In genomic region chr2:24492283-24493272, GRCh38 we compare ENCODE assay signal across 8 cellular contexts. TPM values are rescaled to one million over a fixed set of nuclear protein-coding genes. Genes with fewer than 3 reads are reported as not detected.
DNase-seq lines count a peak whose midpoint lies in the region; ATAC-seq and TF ChIP-seq lines count a peak whose summit lies in the region.

No MANE protein-coding gene starts in this region.

- DNase-seq in NCI-H82 (lab: John Stamatoyannopoulos, UW): peak; percentile 47
- DNase-seq in NCI-H82 treated with DMSO at 0.1 percent for 48 hours (lab: John Stamatoyannopoulos, UW; ENCODE audit: unreplicated experiment): no peak
- DNase-seq in OCI-LY7 (ENCODE audit: low spot score): no peak
- peak; percentile 54 for DNase-seq in midbrain (lab: John Stamatoyannopoulos, UW)
- DNase-seq in NCI-H1105 (lab: John Stamatoyannopoulos, UW): no peak

- POLR2A ChIA-PET in OCI-LY7 (lab: Charles Lee): interaction anchor here (0.6 to 1.0 kb wide), 3 partner anchors 60 to 409 kb away, joined by 3 to 4 read pairs (median 3); no protein-coding TSS in a partner anchor

- no peak for ATAC-seq in HG03439 (IDR thresholded peaks at IDR 0.05; ENCODE audit: unreplicated experiment)

- CTCF ChIA-PET in OCI-LY7 (lab: Charles Lee; ENCODE audit: unreplicated experiment): no interaction called here

- H3K4me2 ChIP-seq in OCI-LY7 (ENCODE audit: low read length): peak overlapping the region; percentile 73

- H3K9me3 ChIP-seq in OCI-LY7 (ENCODE audit: low read length): no peaks in the 10 kb centered on the region
- H3K9me3 ChIP-seq in duodenal mucosa (ENCODE audit: control insufficient read depth in 1 of 2, low read length in 2 of 2): no peaks in the 10 kb centered on the region

- H3K4me3 ChIP-seq in OCI-LY7 (ENCODE audit: low read depth, low read length, poor library complexity, severe bottlenecking) (peak overlapping the region; percentile 70), duodenal mucosa (ENCODE audit: low read depth in 1 of 2, low read length in 2 of 2) (peak overlapping the region; percentile 78 to 85), urinary bladder (ENCODE audit: low read depth, low read length) (peak overlapping the region; percentile 97)

- TF ChIP-seq CTCF in OCI-LY7 (conservative IDR thresholded peaks at IDR 0.05; ENCODE audit: low read length): no peak

- 18% methylated on average over 20 of the region's 20 CpGs for WGBS in urinary bladder

- no peaks in the 10 kb centered on the region for H3K27me3 ChIP-seq in duodenal mucosa (ENCODE audit: control insufficient read depth in 1 of 2, insufficient read depth in 2 of 2, low read length in 2 of 2)

- no peaks in the 10 kb centered on the region for H3K9me2 ChIP-seq in OCI-LY7 (ENCODE audit: insufficient read depth, low read length)

- no peaks in the 10 kb centered on the region for H4K20me1 ChIP-seq in OCI-LY7 (ENCODE audit: insufficient read depth, low read length)

- H3K27ac ChIP-seq in OCI-LY7 (ENCODE audit: low read depth, low read length, poor library complexity, severe bottlenecking) (no peak overlapping the region), duodenal mucosa (ENCODE audit: low read depth, low read length) (peak overlapping the region; percentile 35), urinary bladder (ENCODE audit: low read depth) (peak overlapping the region; percentile 68)

- peaks cover 22% of the 10 kb centered on the region for H3K4me1 ChIP-seq in OCI-LY7 (ENCODE audit: insufficient read depth, low read length, poor library complexity, severe bottlenecking)
- H3K4me1 ChIP-seq in duodenal mucosa (ENCODE audit: control insufficient read depth in 1 of 2, insufficient read depth in 2 of 2, low read length in 2 of 2): peaks cover 31 to 37% of the 10 kb centered on the region in 2 donors
- H3K4me1 ChIP-seq in urinary bladder (ENCODE audit: insufficient read depth): no peaks in the 10 kb centered on the region

- H3K36me3 ChIP-seq in OCI-LY7 (ENCODE audit: insufficient read depth, low read length) (no peaks in the 10 kb centered on the region), duodenal mucosa (ENCODE audit: control insufficient read depth in 1 of 2, insufficient read depth in 2 of 2, low read length in 2 of 2) (no peaks in the 10 kb centered on the region), urinary bladder (ENCODE audit: insufficient read depth) (no peaks in the 10 kb centered on the region)

- no peaks in the 10 kb centered on the region for H3K79me2 ChIP-seq in OCI-LY7 (ENCODE audit: insufficient read depth, low read depth, low read length)

- intact Hi-C loops in OCI-LY7 (cut with micrococcal nuclease; ENCODE audit: unreplicated experiment): loop anchor here (5.0 to 10.0 kb wide), 2 partner anchors 300 to 548 kb away; partner anchors contain the start of genes CENPO, PTRHD1 and UBXN2A

- no TSS peak for BruUV-seq in OCI-LY7 (replicated peaks; lab: Mats Ljungman, UMichigan)

- no peak overlapping the region; the same call in 1 of the 2 replicates for H2AFZ ChIP-seq in OCI-LY7 (ENCODE audit: low read length)

- H3K9ac ChIP-seq in duodenal mucosa (ENCODE audit: low read depth in 1 of 2, low read length in 2 of 2): peak overlapping the region; percentile 65 to 76

RNA-seq across cellular contexts. Expression of gene NCOA1, which starts 1.5 kb away (rescaled TPM):
- 4.3 and 6.1 TPM in 2 replicates for total RNA-seq in OCI-LY7 (2014; rRNA removed; shearing (Covaris generic))
- total RNA-seq in OCI-LY7 (2022) (12.1 and 17.5 TPM in 2 replicates), urinary bladder (107 TPM)
- 24.4 TPM for polyA plus RNA-seq in urinary bladder

Comparison
In these comparisons a context has a peak if more than half of its experiments do, and no peak if none do; other contexts are left out.
1. DNase-seq: peak in NCI-H82 (single experiment) and midbrain (single experiment); none in NCI-H82 treated with DMSO at 0.1 percent for 48 hours (single experiment), OCI-LY7 (single experiment) and NCI-H1105 (single experiment).
2. Peak in every context shown above with its lines, with median percentiles within 50 percentile points of each other: H3K4me3 ChIP-seq.